9 cellular contexts compared by ENCODE assay signal in genomic region chr16:28975158-28975603, GRCh38. TPM values are rescaled to one million over a fixed set of nuclear protein-coding genes. Genes with fewer than 3 reads are reported as not detected.
A peak's percentile ranks its signal among the peaks of the same experiment; 100 is the strongest.
DNase-seq lines count a peak whose midpoint lies in the region; ATAC-seq lines count a peak whose summit lies in the region.
"Had no signal": no experiment of that assay in that cellular context is flagged by ENCODE, and none has a peak within 500 bp of the region (broad histone marks: within the 10 kb centered on the region; RNA-seq: fewer than 3 reads in every experiment).

No MANE protein-coding gene starts in this region.

- peak; percentile 15 for ATAC-seq in HG02678 (IDR thresholded peaks at IDR 0.05; ENCODE audit: unreplicated experiment)
- peak; percentile 4 to 16 for ATAC-seq in stimulated activated naive B cell treated with anti-CD40 and anti-IgM and Interleukin-4, amounts not matched to agents 10 μg/mL and 1 μg/mL and 100 μg/mL, for 72 hours (replicated peaks)
- no peak for ATAC-seq in HG03095 (IDR thresholded peaks at IDR 0.05; ENCODE audit: unreplicated experiment)
- no peak for ATAC-seq in HG02970 (IDR thresholded peaks at IDR 0.05; ENCODE audit: low FRiP score, unreplicated experiment)

- no peaks in the 10 kb centered on the region for H3K27me3 ChIP-seq in CD4-positive, alpha-beta memory T cell (ENCODE audit: insufficient read depth, low read length)
- no peaks in the 10 kb centered on the region for H3K27me3 ChIP-seq in iPS DF 6.9 (ENCODE audit: control insufficient read depth, insufficient read depth, low read length)

- H3K4me3 Mint-ChIP-seq in CD4-positive, alpha-beta memory T cell, result peak overlapping the region; percentile 87 to 99 (median 98)
- H3K4me3 Mint-ChIP-seq in activated CD4-positive, alpha-beta memory T cell treated with anti-CD3 and anti-CD28 coated beads, Interleukin-2, amount 10 ng/mL, durations not matched to agents 7 days and 5 days, result peak overlapping the region; percentile 80
- peak overlapping the region; percentile 93 to 98 for H3K4me3 Mint-ChIP-seq in stimulated activated naive B cell treated with anti-CD40 and anti-IgM and Interleukin-4, amounts not matched to agents 10 μg/mL and 1 μg/mL and 100 μg/mL, for 72 hours

- H3K27me3 Mint-ChIP-seq in CD4-positive, alpha-beta memory T cell, result no peaks in the 10 kb centered on the region
- H3K27me3 Mint-ChIP-seq in activated CD4-positive, alpha-beta memory T cell treated with anti-CD3 and anti-CD28 coated beads, Interleukin-2, amount 10 ng/mL, durations not matched to agents 7 days and 5 days, result no peaks in the 10 kb centered on the region
- no peaks in the 10 kb centered on the region for H3K27me3 Mint-ChIP-seq in stimulated activated naive B cell treated with anti-CD40 and anti-IgM and Interleukin-4, amounts not matched to agents 10 μg/mL and 1 μg/mL and 100 μg/mL, for 72 hours

- CTCF ChIA-PET in CD4-positive, alpha-beta memory T cell (lab: Charles Lee; ENCODE audit: partially characterized antibody), result interaction anchor here (1.7 to 2.6 kb wide), 4 partner anchors 10 to 55 kb away, joined by 7 to 8 read pairs (median 8); partner anchors contain the start of gene LAT
- CTCF ChIA-PET in activated CD4-positive, alpha-beta memory T cell treated with anti-CD3 and anti-CD28 coated beads, Interleukin-2, amount 10 ng/mL, durations not matched to agents 7 days and 5 days (lab: Charles Lee), result interaction anchor here (1.4 kb wide), 1 partner anchor 10 kb away, joined by 4 read pairs; the partner anchor contains the start of gene LAT

- intact Hi-C loops in CD4-positive, alpha-beta memory T cell (cut with micrococcal nuclease), result loop anchor here (2.0 kb wide), 1 partner anchor 50 kb away; the partner anchor contains the start of gene RABEP2

- H3K9me3 ChIP-seq in CD4-positive, alpha-beta memory T cell (ENCODE audit: control insufficient read depth in 1 of 2, low read length in 2 of 2), result no peaks in the 10 kb centered on the region
- H3K9me3 ChIP-seq in iPS DF 6.9 (ENCODE audit: control insufficient read depth, insufficient read depth, low read length), result no peaks in the 10 kb centered on the region

- DNase-seq in CD4-positive, alpha-beta memory T cell, result no peak
- DNase-seq in activated CD4-positive, alpha-beta memory T cell treated with anti-CD3 and anti-CD28 coated beads, Interleukin-2, amount 10 ng/mL, durations not matched to agents 7 days and 5 days, result no peak
- DNase-seq in iPS DF 6.9 (ENCODE audit: low read depth, low spot score) (no peak), NOMO-1 (lab: John Stamatoyannopoulos, UW; ENCODE audit: unreplicated experiment in 2 of 2) (no peak)
- DNase-seq in stimulated activated naive B cell treated with anti-CD40 and anti-IgM and Interleukin-4, amounts not matched to agents 10 μg/mL and 1 μg/mL and 100 μg/mL, for 72 hours, result no peak

- peaks cover 12 to 24% of the 10 kb centered on the region in 2 donors for H3K36me3 Mint-ChIP-seq in CD4-positive, alpha-beta memory T cell
- H3K36me3 Mint-ChIP-seq in activated CD4-positive, alpha-beta memory T cell treated with anti-CD3 and anti-CD28 coated beads, Interleukin-2, amount 10 ng/mL, durations not matched to agents 7 days and 5 days (ENCODE audit: low read depth), result peaks cover 10% of the 10 kb centered on the region
- peaks cover 8 to 22% of the 10 kb centered on the region in 2 donors for H3K36me3 Mint-ChIP-seq in stimulated activated naive B cell treated with anti-CD40 and anti-IgM and Interleukin-4, amounts not matched to agents 10 μg/mL and 1 μg/mL and 100 μg/mL, for 72 hours

- H3K9me3 Mint-ChIP-seq in CD4-positive, alpha-beta memory T cell, result no peaks in the 10 kb centered on the region
- H3K9me3 Mint-ChIP-seq in activated CD4-positive, alpha-beta memory T cell treated with anti-CD3 and anti-CD28 coated beads, Interleukin-2, amount 10 ng/mL, durations not matched to agents 7 days and 5 days, result no peaks in the 10 kb centered on the region
- no peaks in the 10 kb centered on the region for H3K9me3 Mint-ChIP-seq in stimulated activated naive B cell treated with anti-CD40 and anti-IgM and Interleukin-4, amounts not matched to agents 10 μg/mL and 1 μg/mL and 100 μg/mL, for 72 hours

- H3K4me1 ChIP-seq in CD4-positive, alpha-beta memory T cell (ENCODE audit: insufficient read depth, low read length), result peaks cover 32% of the 10 kb centered on the region
- H3K4me1 ChIP-seq in iPS DF 6.9 (ENCODE audit: control insufficient read depth, insufficient read depth, low read length), result no peaks in the 10 kb centered on the region

- POLR2A ChIA-PET in CD4-positive, alpha-beta memory T cell (lab: Charles Lee; ENCODE audit: partially characterized antibody), result interaction anchor here (0.6 to 7.3 kb wide), 6 partner anchors 11 to 152 kb away, joined by 3 to 155 read pairs (median 12); partner anchors contain the start of genes ATXN2L, LAT and RABEP2
- POLR2A ChIA-PET in activated CD4-positive, alpha-beta memory T cell treated with anti-CD3 and anti-CD28 coated beads, Interleukin-2, amount 10 ng/mL, durations not matched to agents 7 days and 5 days (lab: Charles Lee), result interaction anchor here (0.9 to 5.5 kb wide), 5 partner anchors 11 to 152 kb away, joined by 3 to 83 read pairs (median 3); partner anchors contain the start of genes ATXN2L, LAT, RABEP2 and TUFM

- peak overlapping the region; percentile 71 for H3K27ac ChIP-seq in CD4-positive, alpha-beta memory T cell (ENCODE audit: low read depth, low read length)
- no peak overlapping the region for H3K27ac ChIP-seq in iPS DF 6.9 (ENCODE audit: low read length)

- peak overlapping the region; percentile 62 to 99 (median 77) for H3K27ac Mint-ChIP-seq in CD4-positive, alpha-beta memory T cell
- peak overlapping the region; percentile 78 for H3K27ac Mint-ChIP-seq in activated CD4-positive, alpha-beta memory T cell treated with anti-CD3 and anti-CD28 coated beads, Interleukin-2, amount 10 ng/mL, durations not matched to agents 7 days and 5 days
- peak overlapping the region; percentile 100 for H3K27ac Mint-ChIP-seq in stimulated activated naive B cell treated with anti-CD40 and anti-IgM and Interleukin-4, amounts not matched to agents 10 μg/mL and 1 μg/mL and 100 μg/mL, for 72 hours

- no CpG with 5 or more reads among the region's 30 CpGs for WGBS in iPS DF 6.9 (ENCODE audit: insufficient coverage, insufficient read length)

- peak overlapping the region; percentile 65 to 91 for H3K4me3 ChIP-seq in CD4-positive, alpha-beta memory T cell (ENCODE audit: low read length in 2 of 2)
- peak overlapping the region; percentile 82 for H3K4me3 ChIP-seq in iPS DF 6.9 (ENCODE audit: low read length)

- peaks cover 7% of the 10 kb centered on the region for H3K36me3 ChIP-seq in CD4-positive, alpha-beta memory T cell (ENCODE audit: insufficient read depth, low read length)
- no peaks in the 10 kb centered on the region for H3K36me3 ChIP-seq in iPS DF 6.9 (ENCODE audit: control insufficient read depth, insufficient read depth, low read length)

- H3K4me1 Mint-ChIP-seq in CD4-positive, alpha-beta memory T cell, result peaks cover 29 to 45% (median 36%) of the 10 kb centered on the region in 4 donors
- peaks cover 40% of the 10 kb centered on the region for H3K4me1 Mint-ChIP-seq in activated CD4-positive, alpha-beta memory T cell treated with anti-CD3 and anti-CD28 coated beads, Interleukin-2, amount 10 ng/mL, durations not matched to agents 7 days and 5 days
- peaks cover 21 to 42% of the 10 kb centered on the region in 2 donors for H3K4me1 Mint-ChIP-seq in stimulated activated naive B cell treated with anti-CD40 and anti-IgM and Interleukin-4, amounts not matched to agents 10 μg/mL and 1 μg/mL and 100 μg/mL, for 72 hours

RNA-seq across cellular contexts. Expression of gene SPNS1, which starts 0.6 kb away (rescaled TPM):
- 10 to 100 TPM; 31.0 to 34.4 TPM for total RNA-seq in CD4-positive, alpha-beta memory T cell
- 10 to 100 TPM; 28.2 to 30.4 TPM for polyA plus RNA-seq in CD4-positive, alpha-beta memory T cell
- total RNA-seq in activated CD4-positive, alpha-beta memory T cell treated with anti-CD3 and anti-CD28 coated beads, Interleukin-2, amount 10 ng/mL, durations not matched to agents 7 days and 5 days, result 10 to 100 TPM; 20.6 to 24.7 TPM

RNA-seq across cellular contexts. Expression of gene LAT, which starts 9.7 kb away (rescaled TPM):
- 100 to 1,000 TPM; 342 to 349 TPM for total RNA-seq in CD4-positive, alpha-beta memory T cell
- 100 to 1,000 TPM; 310 to 455 TPM for polyA plus RNA-seq in CD4-positive, alpha-beta memory T cell
- 100 to 1,000 TPM; 333 to 341 TPM for total RNA-seq in activated CD4-positive, alpha-beta memory T cell treated with anti-CD3 and anti-CD28 coated beads, Interleukin-2, amount 10 ng/mL, durations not matched to agents 7 days and 5 days

RNA-seq across cellular contexts. Expression of gene NFATC2IP, which starts 24.4 kb away (rescaled TPM):
- total RNA-seq in CD4-positive, alpha-beta memory T cell, result 100 to 1,000 TPM; 105 to 115 TPM
- polyA plus RNA-seq in CD4-positive, alpha-beta memory T cell, result 10 to 100 TPM; 29.3 to 30.1 TPM
- 10 to 100 TPM; 96.7 TPM for total RNA-seq in activated CD4-positive, alpha-beta memory T cell treated with anti-CD3 and anti-CD28 coated beads, Interleukin-2, amount 10 ng/mL, durations not matched to agents 7 days and 5 days

RNA-seq across cellular contexts. Expression of gene CD19, which starts 43.4 kb away (rescaled TPM):
- total RNA-seq in CD4-positive, alpha-beta memory T cell, result not detected
- polyA plus RNA-seq in CD4-positive, alpha-beta memory T cell, result 1 to 10 TPM in 1 of 2 donors, under 1 TPM in 1; 0.27 to 1.4 TPM
- not detected for total RNA-seq in activated CD4-positive, alpha-beta memory T cell treated with anti-CD3 and anti-CD28 coated beads, Interleukin-2, amount 10 ng/mL, durations not matched to agents 7 days and 5 days
- total RNA-seq: HT1080 had no signal

RNA-seq across cellular contexts. Expression of gene RABEP2, which starts 50.1 kb away (rescaled TPM):
- total RNA-seq in CD4-positive, alpha-beta memory T cell, result 10 to 100 TPM; 25.7 to 29.0 TPM
- polyA plus RNA-seq in CD4-positive, alpha-beta memory T cell, result 1 to 10 TPM; 3.1 to 5.1 TPM
- total RNA-seq in activated CD4-positive, alpha-beta memory T cell treated with anti-CD3 and anti-CD28 coated beads, Interleukin-2, amount 10 ng/mL, durations not matched to agents 7 days and 5 days, result 10 to 100 TPM; 15.7 to 16.5 TPM

Comparison
In these comparisons a context has a peak if more than half of its experiments do, and no peak if none do; other contexts are left out.
1. ATAC-seq: peak in HG02678 (single experiment) and stimulated activated naive B cell treated with anti-CD40 and anti-IgM and Interleukin-4, amounts not matched to agents 10 μg/mL and 1 μg/mL and 100 μg/mL, for 72 hours (2 of 2); none in HG03095 (single experiment) and HG02970 (single experiment).
2. Peak in every context shown above with its lines, with median percentiles within 50 percentile points of each other: H3K27ac Mint-ChIP-seq and H3K4me3 Mint-ChIP-seq.